Comparison of ENCODE assay signal across 11 cellular contexts in the genomic region with DNA sequence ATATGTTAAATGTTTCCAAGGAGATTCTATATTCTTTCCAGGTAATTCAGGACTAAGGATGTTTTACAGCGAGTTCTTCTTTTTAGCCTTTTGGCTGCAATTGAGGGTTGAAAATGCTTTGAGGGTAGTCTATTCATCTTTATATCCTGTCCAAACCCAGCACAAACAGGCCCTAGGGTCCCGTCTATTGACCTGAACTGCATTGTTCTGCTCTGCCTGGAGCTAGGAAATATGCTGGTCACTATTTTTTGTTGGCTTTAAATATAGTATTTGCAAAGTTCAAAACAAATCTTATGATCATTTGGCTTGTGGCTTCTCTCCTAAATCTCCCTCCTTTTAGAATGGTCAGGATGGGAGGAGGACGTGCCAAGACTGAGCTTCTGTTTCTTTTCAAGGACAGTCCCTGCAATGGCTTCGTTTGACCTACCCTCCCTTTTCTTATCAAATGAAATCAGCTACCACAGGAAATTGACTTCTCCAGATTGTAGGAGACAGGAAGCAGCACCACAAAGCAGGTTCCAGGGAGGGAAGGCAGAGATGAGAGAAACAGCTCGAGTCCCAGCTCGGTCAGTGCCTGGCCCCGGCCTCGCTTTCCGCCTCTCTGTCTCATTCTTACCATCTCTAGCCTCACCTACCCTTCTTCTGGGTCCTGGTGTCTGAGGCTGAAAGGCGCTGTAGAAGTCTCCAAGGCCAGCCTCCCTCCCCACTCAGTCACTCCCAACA. TPM values are rescaled to one million over a fixed set of nuclear protein-coding genes. Genes with fewer than 3 reads are reported as not detected.
DNase-seq lines count a peak whose midpoint lies in the region; ATAC-seq and TF ChIP-seq lines count a peak whose summit lies in the region.
"Had no signal": no experiment of that assay in that cellular context is flagged by ENCODE, and none has a peak within 500 bp of the region (broad histone marks: within the 10 kb centered on the region; RNA-seq: fewer than 3 reads in every experiment).

No MANE protein-coding gene starts in this region.

- no peaks in the 10 kb centered on the region for H3K9me2 ChIP-seq in HCT116 (ENCODE audit: insufficient read depth)

- intact Hi-C loops in HCT116 (cut with micrococcal nuclease) (no loop called here), esophagus squamous epithelium (cut with DNase I) (no loop called here), psoas muscle (cut with DNase I) (no loop called here)

- no peaks in the 10 kb centered on the region for H3K36me3 ChIP-seq in HCT116 (ENCODE audit: control insufficient read depth in 1 of 2, insufficient read depth in 2 of 2, low read length in 2 of 2)
- no peaks in the 10 kb centered on the region for H3K36me3 ChIP-seq in esophagus squamous epithelium
- no peaks in the 10 kb centered on the region for H3K36me3 ChIP-seq in psoas muscle (ENCODE audit: insufficient read depth in 1 of 2, low read depth in 1 of 2)
- H3K36me3 ChIP-seq: ascending aorta had no signal

- H3K27me3 ChIP-seq in HCT116 (ENCODE audit: insufficient read depth, low read length) (no peaks in the 10 kb centered on the region), esophagus squamous epithelium (no peaks in the 10 kb centered on the region), psoas muscle (ENCODE audit: insufficient read depth in 3 of 3, low read length in 2 of 3) (no peaks in the 10 kb centered on the region)
- H3K27me3 ChIP-seq: ascending aorta had no signal

- H3K9ac ChIP-seq in HCT116 (ENCODE audit: low read length), result no peak overlapping the region

- RAD21 ChIA-PET in HCT116 (lab: Charles Lee; ENCODE audit: low non-redundant PET in 1 of 2, low total read pairs in 2 of 2, uncharacterized antibody in 2 of 2, unreplicated experiment in 2 of 2), result no interaction called here

- peak overlapping the region; percentile 99 for H2AFZ ChIP-seq in HCT116 (ENCODE audit: low read depth, low read length, poor library complexity, severe bottlenecking)

- 61 to 65% methylated on average over 10 of the region's 10 CpGs for WGBS in esophagus squamous epithelium, 2 donors
- 65 to 67% (median 65%) methylated on average over 10 of the region's 10 CpGs for WGBS in psoas muscle, 3 donors

- CTCF ChIA-PET in HCT116 (lab: Charles Lee), result interaction anchor here (4.8 kb wide), 1 partner anchor 74 kb away, joined by 62 read pairs; no protein-coding TSS in a partner anchor

- peaks cover 22 to 36% of the 10 kb centered on the region in 2 experiments; a peak in 3 of 4 replicates for H3K4me1 ChIP-seq in HCT116 (ENCODE audit: control insufficient read depth in 1 of 2, insufficient read depth in 2 of 2, low read length in 2 of 2)
- H3K4me1 ChIP-seq in esophagus squamous epithelium, result peaks cover 0 to 37% (median 24%) of the 10 kb centered on the region in 3 donors
- no peaks in the 10 kb centered on the region for H3K4me1 ChIP-seq in psoas muscle
- H3K4me1 ChIP-seq: ascending aorta had no signal

- POLR2A ChIA-PET in HCT116 (lab: Charles Lee), result interaction anchor here (0.7 to 1.3 kb wide), 2 partner anchors 18 to 73 kb away, joined by 3 read pairs; no protein-coding TSS in a partner anchor

- H3K9me3 ChIP-seq in HCT116 (ENCODE audit: control insufficient read depth in 1 of 2, insufficient read depth in 1 of 2, low read depth in 1 of 2, low read length in 2 of 2) (no peaks in the 10 kb centered on the region), esophagus squamous epithelium (no peaks in the 10 kb centered on the region), psoas muscle (no peaks in the 10 kb centered on the region)
- H3K9me3 ChIP-seq: ascending aorta had no signal

- H3K27ac ChIP-seq in HCT116 (ENCODE audit: low read depth, low read length) (no peak overlapping the region; the same call in 1 of the 2 replicates), esophagus squamous epithelium (peak overlapping the region; percentile 29 to 79 (median 70)), psoas muscle (peak overlapping the region; percentile 55)
- H3K27ac ChIP-seq: SK-N-MC had no signal

- TF ChIP-seq POLR2A in HCT116 (IDR thresholded peaks at IDR 0.05; ENCODE audit: borderline replicate concordance, extremely low read depth, insufficient read depth, insufficient read length) (no peak), esophagus squamous epithelium (IDR thresholded peaks at IDR 0.05) (no peak)

- DNase-seq in HCT116 (ENCODE audit: low read depth, low spot score) (no peak), esophagus squamous epithelium (lab: John Stamatoyannopoulos, UW) (no peak), psoas muscle (no peak), NCI-H1436 treated with DMSO at 0.1 percent for 48 hours (lab: John Stamatoyannopoulos, UW) (no peak), NCI-H446 (lab: John Stamatoyannopoulos, UW) (no peak), DMS79 treated with DMSO at 0.1 percent for 48 hours (lab: John Stamatoyannopoulos, UW) (no peak)
- DNase-seq: substantia nigra had no signal

- no peaks in the 10 kb centered on the region for H3K79me2 ChIP-seq in HCT116 (ENCODE audit: insufficient read depth, low read length)

- no peak for TF ChIP-seq RAD21 in HCT116 (IDR thresholded peaks at IDR 0.05; ENCODE audit: low read depth)

- H3K4me2 ChIP-seq in HCT116 (ENCODE audit: low read length), result peak overlapping the region; percentile 65

- no peaks in the 10 kb centered on the region for H4K20me1 ChIP-seq in HCT116 (ENCODE audit: insufficient read depth)

- BruUV-seq in HCT116 (replicated peaks; lab: Mats Ljungman, UMichigan), result no TSS peak

- no peak overlapping the region for H3K4me3 ChIP-seq in HCT116 (replicated peaks in 1 of 2; ENCODE audit: low read depth in 1 of 2, low read length in 2 of 2)
- H3K4me3 ChIP-seq in esophagus squamous epithelium, result peak overlapping the region in 1 of 4 donors; percentile 28
- no peak overlapping the region for H3K4me3 ChIP-seq in psoas muscle
- H3K4me3 ChIP-seq: ascending aorta, SK-N-MC had no signal

- ATAC-seq in HCT116, result no peak
- peak; percentile 23 for ATAC-seq in SK-N-SH treated with all-trans-retinoic acid at 6 μM for 48 hours
- no peak for ATAC-seq in psoas muscle
- ATAC-seq in HG03342 (IDR thresholded peaks at IDR 0.05; ENCODE audit: unreplicated experiment), result no peak

- no peak for TF ChIP-seq CTCF in HCT116 (IDR thresholded peaks at IDR 0.05 in 2 of 3, conservative IDR thresholded peaks at IDR 0.05 in 1 of 3; ENCODE audit: borderline replicate concordance in 1 of 3, insufficient read depth in 1 of 3, low read depth in 2 of 3, low read length in 2 of 3)
- TF ChIP-seq CTCF in esophagus squamous epithelium (IDR thresholded peaks at IDR 0.05), result no peak
- TF ChIP-seq CTCF in psoas muscle (IDR thresholded peaks at IDR 0.05), result no peak

TF ChIP-seq in HCT116, 20 proteins besides CTCF, POLR2A, EP300 and RAD21 (continues in another document):
- TF ChIP-seq SIN3A (IDR thresholded peaks at IDR 0.05; ENCODE audit: low read depth), result no peak
- no peak for TF ChIP-seq ZFX (IDR thresholded peaks at IDR 0.05)
- TF ChIP-seq FOSL1 (IDR thresholded peaks at IDR 0.05; ENCODE audit: low read depth), result no peak

TF ChIP-seq in SK-N-SH treated with all-trans-retinoic acid at 6 μM for 48 hours, 23 proteins besides CTCF, POLR2A, EP300 and RAD21 (continues in another document):
- TF ChIP-seq, protein P1, sequence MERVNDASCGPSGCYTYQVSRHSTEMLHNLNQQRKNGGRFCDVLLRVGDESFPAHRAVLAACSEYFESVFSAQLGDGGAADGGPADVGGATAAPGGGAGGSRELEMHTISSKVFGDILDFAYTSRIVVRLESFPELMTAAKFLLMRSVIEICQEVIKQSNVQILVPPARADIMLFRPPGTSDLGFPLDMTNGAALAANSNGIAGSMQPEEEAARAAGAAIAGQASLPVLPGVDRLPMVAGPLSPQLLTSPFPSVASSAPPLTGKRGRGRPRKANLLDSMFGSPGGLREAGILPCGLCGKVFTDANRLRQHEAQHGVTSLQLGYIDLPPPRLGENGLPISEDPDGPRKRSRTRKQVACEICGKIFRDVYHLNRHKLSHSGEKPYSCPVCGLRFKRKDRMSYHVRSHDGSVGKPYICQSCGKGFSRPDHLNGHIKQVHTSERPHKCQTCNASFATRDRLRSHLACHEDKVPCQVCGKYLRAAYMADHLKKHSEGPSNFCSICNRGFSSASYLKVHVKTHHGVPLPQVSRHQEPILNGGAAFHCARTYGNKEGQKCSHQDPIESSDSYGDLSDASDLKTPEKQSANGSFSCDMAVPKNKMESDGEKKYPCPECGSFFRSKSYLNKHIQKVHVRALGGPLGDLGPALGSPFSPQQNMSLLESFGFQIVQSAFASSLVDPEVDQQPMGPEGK (CRISPR knock-in tag; IDR thresholded peaks at IDR 0.05; ENCODE audit: borderline replicate concordance), result no peak
- TF ChIP-seq PPARA (CRISPR knock-in tag; IDR thresholded peaks at IDR 0.05; ENCODE audit: borderline replicate concordance), result no peak
- no peak for TF ChIP-seq ZFP3 (CRISPR knock-in tag; IDR thresholded peaks at IDR 0.05)

RNA-seq across cellular contexts. Expression of a gene that starts 27.6 kb away (rescaled TPM):
- total RNA-seq in HCT116 (2021; ENCODE audit: unreplicated experiment), result 0.12 TPM
- 0.07 TPM in 1 of 2 replicates, not detected in the other for polyA plus RNA-seq in HCT116 (2012)
- total RNA-seq in esophagus squamous epithelium, result 1 to 10 TPM in 1 of 4 donors, under 1 TPM in 2, not detected in 1; 0.18 to 4.8 (median 0.70) TPM
- 1 to 10 TPM; 1.9 to 3.0 (median 2.6) TPM for total RNA-seq in psoas muscle
- polyA plus RNA-seq in psoas muscle, result 1 to 10 TPM in 1 of 3 donors, under 1 TPM in 2; 0.83 to 1.7 (median 0.83) TPM

RNA-seq across cellular contexts. Expression of a gene that starts 43.5 kb away (rescaled TPM):
- total RNA-seq in HCT116 (2021; ENCODE audit: unreplicated experiment) (23.2 TPM), esophagus squamous epithelium (10 to 100 TPM in 3 of 4 donors, 1 to 10 TPM in 1; 6.6 to 19.9 (median 12.9) TPM), psoas muscle (10 to 100 TPM; 11.0 to 21.1 (median 14.6) TPM)
- 6.9 and 9.7 TPM in 2 replicates for polyA plus RNA-seq in HCT116 (2012)
- 10 to 100 TPM in 2 of 3 donors, 1 to 10 TPM in 1; 9.2 to 37.0 (median 20.4) TPM for polyA plus RNA-seq in psoas muscle

RNA-seq across cellular contexts. Expression of a gene that starts 43.6 kb away (rescaled TPM):
- total RNA-seq in HCT116 (2021; ENCODE audit: unreplicated experiment), result 14.8 TPM
- polyA plus RNA-seq in HCT116 (2012), result 9.0 and 10.2 TPM in 2 replicates
- 10 to 100 TPM in 1 of 4 donors, 1 to 10 TPM in 3; 2.5 to 12.6 (median 5.5) TPM for total RNA-seq in esophagus squamous epithelium
- 10 to 100 TPM in 2 of 4 donors, 1 to 10 TPM in 2; 4.4 to 15.9 (median 10.4) TPM for total RNA-seq in psoas muscle
- 10 to 100 TPM in 2 of 3 donors, 1 to 10 TPM in 1; 8.5 to 18.9 (median 10.5) TPM for polyA plus RNA-seq in psoas muscle
